ENCODE assay signal across 23 cellular contexts in genomic region chr20:53142651-53143177, GRCh38.
"Had no signal": no experiment of that assay in that cellular context is flagged by ENCODE, and none has a peak within 500 bp of the region (broad histone marks: within the 10 kb centered on the region; RNA-seq: fewer than 3 reads in every experiment).

No MANE protein-coding gene starts in this region.

- H3K36me3 ChIP-seq: esophagus muscularis mucosa, neutrophil, stomach had no signal

- H3K79me2 ChIP-seq: parathyroid adenoma had no signal

- H2AFZ ChIP-seq: parathyroid adenoma had no signal

- H3K4me1 ChIP-seq: esophagus muscularis mucosa, parathyroid adenoma, stomach had no signal

- ATAC-seq: naive thymus-derived CD8-positive, alpha-beta T cell; T-cell; WTC11 had no signal

- DNase-seq: activated CD4-positive, alpha-beta memory T cell treated with anti-CD3 and anti-CD28 coated beads, Interleukin-2, amount 10 ng/mL, durations not matched to agents 7 days and 5 days; activated CD4-positive, alpha-beta T cell treated with anti-CD3 and anti-CD28 coated beads for 4 hours; activated effector memory CD4-positive, alpha-beta T cell treated with Interleukin-2 at 50 U/mL for 16 hours; activated naive CD4-positive, alpha-beta T cell treated with anti-CD3 and anti-CD28 coated beads, Interleukin-2, amount 50 U/mL, for 16 hours; activated T-cell treated with anti-CD3 and anti-CD28 coated beads, Interleukin-2, amount 50 U/mL, for 24 hours; central memory CD4-positive, alpha-beta T cell; effector CD4-positive, alpha-beta T cell; foreskin fibroblast; glutamatergic neuron; hypothalamus; kidney; mesenchymal stem cell; naive thymus-derived CD8-positive, alpha-beta T cell; stimulated activated CD4-positive, alpha-beta T cell treated with anti-CD3 and anti-CD28 coated beads, Interleukin-1b, Interleukin-23, amount 100 ng/mL, for 48 hours; stomach; T-cell; T1000 had no signal

- H3K4me3 ChIP-seq: coronary artery, esophagus muscularis mucosa, stomach, testis had no signal

- H3K27me3 Mint-ChIP-seq: activated CD4-positive, alpha-beta memory T cell treated with anti-CD3 and anti-CD28 coated beads, Interleukin-2, amount 10 ng/mL, durations not matched to agents 7 days and 5 days; activated T-cell treated with anti-CD3 and anti-CD28 coated beads, Interleukin-2, amount 50 U/mL, for 24 hours had no signal

- H3K4me3 Mint-ChIP-seq: activated CD4-positive, alpha-beta memory T cell treated with anti-CD3 and anti-CD28 coated beads, Interleukin-2, amount 10 ng/mL, durations not matched to agents 7 days and 5 days; activated T-cell treated with anti-CD3 and anti-CD28 coated beads, Interleukin-2, amount 50 U/mL, for 24 hours; naive thymus-derived CD8-positive, alpha-beta T cell; T-cell; WTC11 had no signal

- H3K9me3 Mint-ChIP-seq: T-cell had no signal

- H3K9ac ChIP-seq: parathyroid adenoma had no signal

- H3K36me3 Mint-ChIP-seq: WTC11 had no signal

- H3K27me3 ChIP-seq: stomach, testis had no signal

- H3K27ac ChIP-seq: coronary artery, esophagus muscularis mucosa, neutrophil, parathyroid adenoma, stomach, testis had no signal

- H3K9me3 ChIP-seq: esophagus muscularis mucosa, neutrophil, stomach, testis had no signal
